In the genomic region with DNA sequence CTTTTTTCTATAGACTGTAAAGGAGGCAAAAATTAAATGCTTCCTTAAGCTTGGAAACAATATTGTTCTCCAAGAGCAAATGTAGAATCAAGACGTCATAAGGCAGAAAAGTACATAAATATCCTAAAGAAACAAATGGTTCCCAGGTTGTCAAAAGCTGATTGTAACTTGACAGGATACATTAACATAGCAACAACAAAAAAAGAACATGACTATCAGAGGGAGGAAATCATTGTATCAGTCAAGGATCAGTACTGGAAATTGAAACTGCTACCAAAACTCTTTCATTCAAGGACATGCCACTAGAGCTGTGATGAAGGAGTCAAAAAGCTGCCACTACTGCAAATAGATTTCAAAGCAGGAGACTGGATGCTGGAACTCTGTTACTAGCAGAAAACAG, we compare ENCODE assay signal across 19 cellular contexts.
A peak's percentile ranks its signal among the peaks of the same experiment; 100 is the strongest.
DNase-seq lines count a peak whose midpoint lies in the region; ATAC-seq, FAIRE-seq and TF ChIP-seq lines count a peak whose summit lies in the region.
"Had no signal": no experiment of that assay in that cellular context is flagged by ENCODE, and none has a peak within 500 bp of the region (broad histone marks: within the 10 kb centered on the region; RNA-seq: fewer than 3 reads in every experiment).

No MANE protein-coding gene starts in this region.

- H3K27ac ChIP-seq in naive thymus-derived CD4-positive, alpha-beta T cell (ENCODE audit: low read depth, low read length), result no peak overlapping the region
- H3K27ac ChIP-seq in esophagus squamous epithelium (no peak overlapping the region), gastroesophageal sphincter (no peak overlapping the region)
- H3K27ac ChIP-seq: C4-2B, SK-N-MC had no signal

- no peak overlapping the region for H3K4me3 ChIP-seq in naive thymus-derived CD4-positive, alpha-beta T cell (ENCODE audit: low read length)
- H3K4me3 ChIP-seq in esophagus squamous epithelium (no peak overlapping the region), gastroesophageal sphincter (no peak overlapping the region)
- H3K4me3 ChIP-seq: SK-N-MC had no signal

- no peaks in the 10 kb centered on the region for H3K36me3 Mint-ChIP-seq in activated CD4-positive, alpha-beta T cell treated with anti-CD3 and anti-CD28 coated beads, Interleukin-2, amount 10 ng/mL, durations not matched to agents 24 days and 14 days (ENCODE audit: low read depth)
- no peaks in the 10 kb centered on the region for H3K36me3 Mint-ChIP-seq in T-helper 17 cell (ENCODE audit: low read depth)
- no peaks in the 10 kb centered on the region for H3K36me3 Mint-ChIP-seq in naive thymus-derived CD4-positive, alpha-beta T cell

- FAIRE-seq in GM19239 (lab: Jason Lieb, UNC), result peak; percentile 8
- FAIRE-seq: HTR-8/SVneo had no signal

- no peaks in the 10 kb centered on the region for H3K36me3 ChIP-seq in naive thymus-derived CD4-positive, alpha-beta T cell (ENCODE audit: control insufficient read depth in 2 of 3, insufficient read depth in 3 of 3, low read length in 3 of 3)
- H3K36me3 ChIP-seq in esophagus squamous epithelium (no peaks in the 10 kb centered on the region), gastroesophageal sphincter (no peaks in the 10 kb centered on the region)

- TF ChIP-seq EP300 in gastroesophageal sphincter (IDR thresholded peaks at IDR 0.05), result no peak

- H3K27me3 Mint-ChIP-seq in activated CD4-positive, alpha-beta T cell treated with anti-CD3 and anti-CD28 coated beads, Interleukin-2, amount 10 ng/mL, durations not matched to agents 24 days and 14 days, result no peaks in the 10 kb centered on the region
- H3K27me3 Mint-ChIP-seq in T-helper 17 cell, result peaks cover 6% of the 10 kb centered on the region
- peaks cover 0 to 2% (median 0%) of the 10 kb centered on the region in 5 donors for H3K27me3 Mint-ChIP-seq in naive thymus-derived CD4-positive, alpha-beta T cell

- 61 to 73% methylated on average over 1 of the region's 1 CpG for WGBS in esophagus squamous epithelium, 2 donors
- WGBS in gastroesophageal sphincter (ENCODE audit: low coverage in 1 of 2), 2 donors, result 53% methylated on average over 1 of the region's 1 CpG; no CpG with 5 or more reads in 1 of the 2 donors

- H3K4me1 ChIP-seq in naive thymus-derived CD4-positive, alpha-beta T cell (ENCODE audit: control insufficient read depth in 2 of 2, insufficient read depth in 2 of 2, low read length in 2 of 2), result peaks cover 0 to 20% of the 10 kb centered on the region in 2 donors
- peaks cover 0 to 19% (median 4%) of the 10 kb centered on the region in 3 donors for H3K4me1 ChIP-seq in esophagus squamous epithelium
- H3K4me1 ChIP-seq in gastroesophageal sphincter, result peaks cover 0 to 15% (median 0%) of the 10 kb centered on the region in 3 donors

- CTCF ChIA-PET in naive thymus-derived CD4-positive, alpha-beta T cell (lab: Charles Lee), result interaction anchor here (1.1 kb wide), 1 partner anchor 248 kb away, joined by 5 read pairs; no protein-coding TSS in a partner anchor

- intact Hi-C loops in activated CD4-positive, alpha-beta T cell treated with anti-CD3 and anti-CD28 coated beads, Interleukin-2, amount 10 ng/mL, durations not matched to agents 24 days and 14 days (cut with micrococcal nuclease), result loop anchor here (10.0 kb wide), 1 partner anchor 91 kb away; no protein-coding TSS in a partner anchor
- intact Hi-C loops in naive thymus-derived CD4-positive, alpha-beta T cell (cut with micrococcal nuclease), result loop anchor here (5.0 kb wide), 3 partner anchors 89 to 469 kb away; partner anchors contain the start of genes EPGN (in 1 of the 2) and MTHFD2L (in 1 of the 2)
- intact Hi-C loops in esophagus squamous epithelium (cut with DNase I), result no loop called here

- POLR2A ChIA-PET in naive thymus-derived CD4-positive, alpha-beta T cell (lab: Charles Lee), result interaction anchor here (0.6 kb wide), 1 partner anchor 326 kb away, joined by 3 read pairs; no protein-coding TSS in a partner anchor

- no peak for DNase-seq in activated CD4-positive, alpha-beta T cell treated with anti-CD3 and anti-CD28 coated beads, Interleukin-2, amount 10 ng/mL, durations not matched to agents 24 days and 14 days
- DNase-seq in activated CD4-positive, alpha-beta T cell treated with anti-CD3 and anti-CD28 coated beads for 4 hours, result no peak
- DNase-seq in GM19239 (ENCODE audit: insufficient read length, low spot score) (no peak), T-helper 17 cell (no peak), esophagus squamous epithelium (lab: John Stamatoyannopoulos, UW) (no peak), NCI-H524 (lab: John Stamatoyannopoulos, UW) (no peak)
- no peak for DNase-seq in naive thymus-derived CD4-positive, alpha-beta T cell
- DNase-seq: 8988T, DMS79, GOT3, KBM-7, NCI-H1048, NCI-H146, NCI-H2227 treated with DMSO at 0.1 percent for 48 hours, NCI-H526 had no signal

- TF ChIP-seq CTCF in esophagus squamous epithelium (IDR thresholded peaks at IDR 0.05), result no peak
- TF ChIP-seq CTCF in gastroesophageal sphincter (IDR thresholded peaks at IDR 0.05), result no peak

- H3K9me3 Mint-ChIP-seq in activated CD4-positive, alpha-beta T cell treated with anti-CD3 and anti-CD28 coated beads, Interleukin-2, amount 10 ng/mL, durations not matched to agents 24 days and 14 days, result no peaks in the 10 kb centered on the region
- H3K9me3 Mint-ChIP-seq in naive thymus-derived CD4-positive, alpha-beta T cell, result no peaks in the 10 kb centered on the region

- no peaks in the 10 kb centered on the region for H3K27me3 ChIP-seq in naive thymus-derived CD4-positive, alpha-beta T cell (ENCODE audit: control insufficient read depth in 2 of 2, insufficient read depth in 2 of 2, low read length in 2 of 2)
- H3K27me3 ChIP-seq in esophagus squamous epithelium, result no peaks in the 10 kb centered on the region
- H3K27me3 ChIP-seq in gastroesophageal sphincter, result no peaks in the 10 kb centered on the region

- no peak for ATAC-seq in T-helper 17 cell
- ATAC-seq in naive thymus-derived CD4-positive, alpha-beta T cell, result no peak
- ATAC-seq in gastroesophageal sphincter, result no peak

- H3K9me3 ChIP-seq in T-helper 17 cell (ENCODE audit: control insufficient read depth, low read length, poor library complexity, severe bottlenecking) (no peaks in the 10 kb centered on the region), esophagus squamous epithelium (no peaks in the 10 kb centered on the region), gastroesophageal sphincter (no peaks in the 10 kb centered on the region)
- H3K9me3 ChIP-seq in naive thymus-derived CD4-positive, alpha-beta T cell (ENCODE audit: control insufficient read depth in 2 of 3, low read length in 3 of 3), result no peaks in the 10 kb centered on the region

- H3K4me3 Mint-ChIP-seq in activated CD4-positive, alpha-beta T cell treated with anti-CD3 and anti-CD28 coated beads, Interleukin-2, amount 10 ng/mL, durations not matched to agents 24 days and 14 days, result no peak overlapping the region
- peak overlapping the region; percentile 22 for H3K4me3 Mint-ChIP-seq in T-helper 17 cell
- peak overlapping the region in 2 of 10 donors; percentile 37 to 44 for H3K4me3 Mint-ChIP-seq in naive thymus-derived CD4-positive, alpha-beta T cell

- peaks cover 19% of the 10 kb centered on the region for H3K4me1 Mint-ChIP-seq in activated CD4-positive, alpha-beta T cell treated with anti-CD3 and anti-CD28 coated beads, Interleukin-2, amount 10 ng/mL, durations not matched to agents 24 days and 14 days
- peaks cover 18% of the 10 kb centered on the region for H3K4me1 Mint-ChIP-seq in T-helper 17 cell
- H3K4me1 Mint-ChIP-seq in naive thymus-derived CD4-positive, alpha-beta T cell, result peaks cover 7 to 74% (median 58%) of the 10 kb centered on the region in 7 donors

- H3K27ac Mint-ChIP-seq in activated CD4-positive, alpha-beta T cell treated with anti-CD3 and anti-CD28 coated beads, Interleukin-2, amount 10 ng/mL, durations not matched to agents 24 days and 14 days, result peak overlapping the region; percentile 0
- peak overlapping the region; percentile 53 for H3K27ac Mint-ChIP-seq in T-helper 17 cell
- peak overlapping the region in 6 of 9 donors; percentile 5 to 46 (median 32) for H3K27ac Mint-ChIP-seq in naive thymus-derived CD4-positive, alpha-beta T cell

- no peak for TF ChIP-seq POLR2A in esophagus squamous epithelium (IDR thresholded peaks at IDR 0.05)
- TF ChIP-seq POLR2A in gastroesophageal sphincter (IDR thresholded peaks at IDR 0.05), result no peak

Comparison
In these comparisons a context has a peak if more than half of its experiments do, and no peak if none do; other contexts are left out.
1. H3K27ac Mint-ChIP-seq: peak in every context shown above with its lines; median percentile 53 in T-helper 17 cell; 32 in naive thymus-derived CD4-positive, alpha-beta T cell; 0 in activated CD4-positive, alpha-beta T cell treated with anti-CD3 and anti-CD28 coated beads, Interleukin-2, amount 10 ng/mL, durations not matched to agents 24 days and 14 days.